1 cellular context compared by ENCODE assay signal in the genomic region with DNA sequence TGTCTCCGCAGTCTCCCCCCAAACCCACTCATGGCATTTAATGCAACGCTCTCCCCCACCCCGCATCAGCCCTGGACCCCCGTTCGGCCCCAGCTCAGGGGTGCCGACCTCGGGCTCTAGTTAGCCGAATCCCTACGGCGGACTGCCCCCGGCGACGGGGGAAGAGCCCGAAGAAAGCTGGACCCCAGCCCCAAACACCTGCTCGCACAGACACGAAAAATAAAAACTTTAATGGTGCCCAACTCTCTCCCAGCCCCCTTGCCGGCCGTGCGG.
TF ChIP-seq lines count a peak whose summit lies in the region.

No MANE protein-coding gene starts in this region.

TF ChIP-seq in GM23338, 12 proteins besides CTCF, POLR2A, EP300 and RAD21:
- TF ChIP-seq, protein P1, sequence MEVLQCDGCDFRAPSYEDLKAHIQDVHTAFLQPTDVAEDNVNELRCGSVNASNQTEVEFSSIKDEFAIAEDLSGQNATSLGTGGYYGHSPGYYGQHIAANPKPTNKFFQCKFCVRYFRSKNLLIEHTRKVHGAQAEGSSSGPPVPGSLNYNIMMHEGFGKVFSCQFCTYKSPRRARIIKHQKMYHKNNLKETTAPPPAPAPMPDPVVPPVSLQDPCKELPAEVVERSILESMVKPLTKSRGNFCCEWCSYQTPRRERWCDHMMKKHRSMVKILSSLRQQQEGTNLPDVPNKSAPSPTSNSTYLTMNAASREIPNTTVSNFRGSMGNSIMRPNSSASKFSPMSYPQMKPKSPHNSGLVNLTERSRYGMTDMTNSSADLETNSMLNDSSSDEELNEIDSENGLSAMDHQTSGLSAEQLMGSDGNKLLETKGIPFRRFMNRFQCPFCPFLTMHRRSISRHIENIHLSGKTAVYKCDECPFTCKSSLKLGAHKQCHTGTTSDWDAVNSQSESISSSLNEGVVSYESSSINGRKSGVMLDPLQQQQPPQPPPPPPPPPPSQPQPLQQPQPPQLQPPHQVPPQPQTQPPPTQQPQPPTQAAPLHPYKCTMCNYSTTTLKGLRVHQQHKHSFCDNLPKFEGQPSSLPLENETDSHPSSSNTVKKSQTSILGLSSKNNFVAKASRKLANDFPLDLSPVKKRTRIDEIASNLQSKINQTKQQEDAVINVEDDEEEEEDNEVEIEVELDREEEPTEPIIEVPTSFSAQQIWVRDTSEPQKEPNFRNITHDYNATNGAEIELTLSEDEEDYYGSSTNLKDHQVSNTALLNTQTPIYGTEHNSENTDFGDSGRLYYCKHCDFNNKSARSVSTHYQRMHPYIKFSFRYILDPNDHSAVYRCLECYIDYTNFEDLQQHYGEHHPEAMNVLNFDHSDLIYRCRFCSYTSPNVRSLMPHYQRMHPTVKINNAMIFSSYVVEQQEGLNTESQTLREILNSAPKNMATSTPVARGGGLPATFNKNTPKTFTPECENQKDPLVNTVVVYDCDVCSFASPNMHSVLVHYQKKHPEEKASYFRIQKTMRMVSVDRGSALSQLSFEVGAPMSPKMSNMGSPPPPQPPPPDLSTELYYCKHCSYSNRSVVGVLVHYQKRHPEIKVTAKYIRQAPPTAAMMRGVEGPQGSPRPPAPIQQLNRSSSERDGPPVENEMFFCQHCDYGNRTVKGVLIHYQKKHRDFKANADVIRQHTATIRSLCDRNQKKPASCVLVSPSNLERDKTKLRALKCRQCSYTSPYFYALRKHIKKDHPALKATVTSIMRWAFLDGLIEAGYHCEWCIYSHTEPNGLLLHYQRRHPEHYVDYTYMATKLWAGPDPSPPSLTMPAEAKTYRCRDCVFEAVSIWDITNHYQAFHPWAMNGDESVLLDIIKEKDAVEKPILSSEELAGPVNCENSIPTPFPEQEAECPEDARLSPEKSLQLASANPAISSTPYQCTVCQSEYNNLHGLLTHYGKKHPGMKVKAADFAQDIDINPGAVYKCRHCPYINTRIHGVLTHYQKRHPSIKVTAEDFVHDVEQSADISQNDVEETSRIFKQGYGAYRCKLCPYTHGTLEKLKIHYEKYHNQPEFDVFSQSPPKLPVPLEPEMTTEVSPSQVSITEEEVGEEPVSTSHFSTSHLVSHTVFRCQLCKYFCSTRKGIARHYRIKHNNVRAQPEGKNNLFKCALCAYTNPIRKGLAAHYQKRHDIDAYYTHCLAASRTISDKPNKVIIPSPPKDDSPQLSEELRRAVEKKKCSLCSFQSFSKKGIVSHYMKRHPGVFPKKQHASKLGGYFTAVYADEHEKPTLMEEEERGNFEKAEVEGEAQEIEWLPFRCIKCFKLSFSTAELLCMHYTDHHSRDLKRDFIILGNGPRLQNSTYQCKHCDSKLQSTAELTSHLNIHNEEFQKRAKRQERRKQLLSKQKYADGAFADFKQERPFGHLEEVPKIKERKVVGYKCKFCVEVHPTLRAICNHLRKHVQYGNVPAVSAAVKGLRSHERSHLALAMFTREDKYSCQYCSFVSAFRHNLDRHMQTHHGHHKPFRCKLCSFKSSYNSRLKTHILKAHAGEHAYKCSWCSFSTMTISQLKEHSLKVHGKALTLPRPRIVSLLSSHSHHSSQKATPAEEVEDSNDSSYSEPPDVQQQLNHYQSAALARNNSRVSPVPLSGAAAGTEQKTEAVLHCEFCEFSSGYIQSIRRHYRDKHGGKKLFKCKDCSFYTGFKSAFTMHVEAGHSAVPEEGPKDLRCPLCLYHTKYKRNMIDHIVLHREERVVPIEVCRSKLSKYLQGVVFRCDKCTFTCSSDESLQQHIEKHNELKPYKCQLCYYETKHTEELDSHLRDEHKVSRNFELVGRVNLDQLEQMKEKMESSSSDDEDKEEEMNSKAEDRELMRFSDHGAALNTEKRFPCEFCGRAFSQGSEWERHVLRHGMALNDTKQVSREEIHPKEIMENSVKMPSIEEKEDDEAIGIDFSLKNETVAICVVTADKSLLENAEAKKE (CRISPR knock-in tag; IDR thresholded peaks at IDR 0.05): no peak
- no peak for TF ChIP-seq EZH2 (IDR thresholded peaks at IDR 0.05; ENCODE audit: low read depth, unreplicated experiment)
- TF ChIP-seq EZH2phosphoT487 (IDR thresholded peaks at IDR 0.05; ENCODE audit: unreplicated experiment): no peak
- TF ChIP-seq, protein P2, sequence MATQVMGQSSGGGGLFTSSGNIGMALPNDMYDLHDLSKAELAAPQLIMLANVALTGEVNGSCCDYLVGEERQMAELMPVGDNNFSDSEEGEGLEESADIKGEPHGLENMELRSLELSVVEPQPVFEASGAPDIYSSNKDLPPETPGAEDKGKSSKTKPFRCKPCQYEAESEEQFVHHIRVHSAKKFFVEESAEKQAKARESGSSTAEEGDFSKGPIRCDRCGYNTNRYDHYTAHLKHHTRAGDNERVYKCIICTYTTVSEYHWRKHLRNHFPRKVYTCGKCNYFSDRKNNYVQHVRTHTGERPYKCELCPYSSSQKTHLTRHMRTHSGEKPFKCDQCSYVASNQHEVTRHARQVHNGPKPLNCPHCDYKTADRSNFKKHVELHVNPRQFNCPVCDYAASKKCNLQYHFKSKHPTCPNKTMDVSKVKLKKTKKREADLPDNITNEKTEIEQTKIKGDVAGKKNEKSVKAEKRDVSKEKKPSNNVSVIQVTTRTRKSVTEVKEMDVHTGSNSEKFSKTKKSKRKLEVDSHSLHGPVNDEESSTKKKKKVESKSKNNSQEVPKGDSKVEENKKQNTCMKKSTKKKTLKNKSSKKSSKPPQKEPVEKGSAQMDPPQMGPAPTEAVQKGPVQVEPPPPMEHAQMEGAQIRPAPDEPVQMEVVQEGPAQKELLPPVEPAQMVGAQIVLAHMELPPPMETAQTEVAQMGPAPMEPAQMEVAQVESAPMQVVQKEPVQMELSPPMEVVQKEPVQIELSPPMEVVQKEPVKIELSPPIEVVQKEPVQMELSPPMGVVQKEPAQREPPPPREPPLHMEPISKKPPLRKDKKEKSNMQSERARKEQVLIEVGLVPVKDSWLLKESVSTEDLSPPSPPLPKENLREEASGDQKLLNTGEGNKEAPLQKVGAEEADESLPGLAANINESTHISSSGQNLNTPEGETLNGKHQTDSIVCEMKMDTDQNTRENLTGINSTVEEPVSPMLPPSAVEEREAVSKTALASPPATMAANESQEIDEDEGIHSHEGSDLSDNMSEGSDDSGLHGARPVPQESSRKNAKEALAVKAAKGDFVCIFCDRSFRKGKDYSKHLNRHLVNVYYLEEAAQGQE (IDR thresholded peaks at IDR 0.05; ENCODE audit: unreplicated experiment): no peak
- TF ChIP-seq STAT1 (IDR thresholded peaks at IDR 0.05; ENCODE audit: unreplicated experiment): no peak
- TF ChIP-seq, protein P3, sequence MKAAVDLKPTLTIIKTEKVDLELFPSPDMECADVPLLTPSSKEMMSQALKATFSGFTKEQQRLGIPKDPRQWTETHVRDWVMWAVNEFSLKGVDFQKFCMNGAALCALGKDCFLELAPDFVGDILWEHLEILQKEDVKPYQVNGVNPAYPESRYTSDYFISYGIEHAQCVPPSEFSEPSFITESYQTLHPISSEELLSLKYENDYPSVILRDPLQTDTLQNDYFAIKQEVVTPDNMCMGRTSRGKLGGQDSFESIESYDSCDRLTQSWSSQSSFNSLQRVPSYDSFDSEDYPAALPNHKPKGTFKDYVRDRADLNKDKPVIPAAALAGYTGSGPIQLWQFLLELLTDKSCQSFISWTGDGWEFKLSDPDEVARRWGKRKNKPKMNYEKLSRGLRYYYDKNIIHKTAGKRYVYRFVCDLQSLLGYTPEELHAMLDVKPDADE (IDR thresholded peaks at IDR 0.05): no peak
- TF ChIP-seq CREB1 (CRISPR knock-in tag; IDR thresholded peaks at IDR 0.05; ENCODE audit: low read depth): no peak
- TF ChIP-seq POLR2AphosphoS5 (IDR thresholded peaks at IDR 0.05; ENCODE audit: low read depth): no peak
- TF ChIP-seq NANOG (IDR thresholded peaks at IDR 0.05; ENCODE audit: borderline replicate concordance): no peak
- no peak for TF ChIP-seq ZNF331 (CRISPR knock-in tag; IDR thresholded peaks at IDR 0.05; ENCODE audit: low read depth)
- TF ChIP-seq ZNF114 (CRISPR knock-in tag; IDR thresholded peaks at IDR 0.05): no peak
- TF ChIP-seq JUNB (IDR thresholded peaks at IDR 0.05; ENCODE audit: unreplicated experiment): no peak
